In genomic region chr9:125246261-125246667, GRCh38 we compare ENCODE assay signal across 1 cellular context.
TF ChIP-seq lines count a peak whose summit lies in the region.

No MANE protein-coding gene starts in this region.

TF ChIP-seq in K562, 482 proteins besides CTCF, POLR2A, EP300 and RAD21 (continued from another document and continues in another):
- TF ChIP-seq FOXO4 (CRISPR knock-in tag; IDR thresholded peaks at IDR 0.05) (no peak), ZNF184 (CRISPR knock-in tag; IDR thresholded peaks at IDR 0.05) (no peak), MYNN (IDR thresholded peaks at IDR 0.05) (no peak), MYNN (CRISPR knock-in tag; IDR thresholded peaks at IDR 0.05) (no peak), COPS2 (conservative IDR thresholded peaks at IDR 0.05) (no peak), MGA (IDR thresholded peaks at IDR 0.05) (no peak), FOXP4 (CRISPR knock-in tag; IDR thresholded peaks at IDR 0.05; ENCODE audit: borderline replicate concordance) (no peak), ZNF217 (CRISPR knock-in tag; IDR thresholded peaks at IDR 0.05) (no peak), DIDO1 (tag; IDR thresholded peaks at IDR 0.05; ENCODE audit: low read depth) (no peak), GTF3C2 (IDR thresholded peaks at IDR 0.05; ENCODE audit: borderline replicate concordance, extremely low read depth, insufficient read length) (no peak), IFI16 (CRISPR knock-in tag; IDR thresholded peaks at IDR 0.05) (no peak), PTRF (tag; IDR thresholded peaks at IDR 0.05) (no peak), PTTG1 (tag; IDR thresholded peaks at IDR 0.05; ENCODE audit: low read depth) (peak; percentile 68; the same call in 1 of the 2 replicates), GABPA (tag; conservative IDR thresholded peaks at IDR 0.05; ENCODE audit: low read depth) (no peak), REST (CRISPR knock-in tag; IDR thresholded peaks at IDR 0.05; ENCODE audit: low read depth) (no peak), NUFIP1 (IDR thresholded peaks at IDR 0.05; ENCODE audit: partially characterized antibody) (no peak), MCM3 (IDR thresholded peaks at IDR 0.05) (no peak), EP400 (IDR thresholded peaks at IDR 0.05) (no peak), ZNF507 (tag; conservative IDR thresholded peaks at IDR 0.05) (no peak), ZNF740 (CRISPR knock-in tag; IDR thresholded peaks at IDR 0.05) (no peak), ZNF740 (tag; IDR thresholded peaks at IDR 0.05) (peak in 1 of 2 experiments; percentile 46; a peak in 1 of 4 replicates), CREB5 (CRISPR knock-in tag; IDR thresholded peaks at IDR 0.05) (no peak), ZNF717 (CRISPR knock-in tag; IDR thresholded peaks at IDR 0.05) (no peak), HMBOX1 (IDR thresholded peaks at IDR 0.05) (no peak), DACH1 (IDR thresholded peaks at IDR 0.05; ENCODE audit: partially characterized antibody) (no peak), TRIM28 (IDR thresholded peaks at IDR 0.05) (no peak), ZNF77 (CRISPR knock-in tag; IDR thresholded peaks at IDR 0.05) (no peak), ZNF785 (CRISPR knock-in tag; IDR thresholded peaks at IDR 0.05) (no peak), ZNF644 (tag; IDR thresholded peaks at IDR 0.05; ENCODE audit: low read depth) (peak; percentile 63; the same call in 1 of the 2 replicates)
